Comparison of ENCODE assay signal across 21 cellular contexts in the genomic region with DNA sequence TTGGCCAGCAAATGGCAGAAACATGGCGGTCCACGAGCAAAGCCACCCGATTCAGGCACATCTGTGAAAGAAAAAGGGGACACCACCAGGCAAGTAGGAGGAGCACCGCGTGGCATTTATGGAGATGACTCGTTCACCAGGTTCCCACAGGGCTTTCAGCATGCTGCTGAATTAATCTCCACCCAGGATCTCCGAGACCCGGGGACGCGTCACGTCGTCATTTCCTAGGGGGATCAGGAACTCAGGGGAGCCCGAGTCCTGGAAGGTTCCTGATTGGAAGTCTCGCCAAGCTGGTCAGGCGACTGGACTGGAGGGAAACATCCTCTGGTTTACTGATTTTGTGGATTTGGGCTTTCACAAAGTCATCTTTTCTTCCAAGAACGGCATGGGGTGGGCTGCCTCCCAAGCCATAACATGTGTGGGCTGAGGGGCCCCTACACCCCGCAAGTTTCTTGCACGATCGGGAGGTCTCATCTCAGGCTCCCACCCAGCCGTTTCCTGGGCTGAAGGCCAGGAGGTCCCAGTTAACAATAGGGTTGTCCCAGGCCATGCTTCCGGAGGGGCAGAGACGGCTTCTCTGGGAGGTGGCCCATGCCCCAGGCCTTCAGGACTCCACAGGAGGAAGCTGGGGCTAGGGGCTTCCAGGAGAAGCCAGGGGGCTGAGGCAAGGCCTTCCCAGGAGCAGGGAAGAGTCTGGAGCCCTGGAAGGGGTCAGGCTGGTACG. TPM values are rescaled to one million over a fixed set of nuclear protein-coding genes. Genes with fewer than 3 reads are reported as not detected.
"Had no signal": no experiment of that assay in that cellular context is flagged by ENCODE, and none has a peak within 500 bp of the region (broad histone marks: within the 10 kb centered on the region; RNA-seq: fewer than 3 reads in every experiment).

No MANE protein-coding gene starts in this region.

- H3K4me3 ChIP-seq: breast epithelium, Peyer's patch had no signal

- H3K9me3 ChIP-seq: breast epithelium, Peyer's patch had no signal

- DNase-seq: activated CD4-positive, alpha-beta T cell treated with anti-CD3 and anti-CD28 coated beads for 4 hours; activated CD8-positive, alpha-beta memory T cell treated with anti-CD3 and anti-CD28 coated beads, Interleukin-2, amount 50 U/mL, for 4 hours; activated CD8-positive, alpha-beta T cell treated with anti-CD3 and anti-CD28 coated beads for 36 hours; activated effector memory CD4-positive, alpha-beta T cell treated with Interleukin-2 at 50 U/mL for 16 hours; activated naive CD4-positive, alpha-beta T cell; MM.1S; NCI-H1105 treated with DMSO at 0.1 percent for 48 hours; NCI-H1436 treated with DMSO at 0.1 percent for 48 hours; NCI-H187; NCI-H2081; NCI-H510A treated with DMSO at 0.1 percent for 48 hours; Peyer's patch; SHP77 treated with DMSO at 0.1 percent for 48 hours had no signal

- ATAC-seq: activated CD4-positive, CD25-positive, alpha-beta regulatory T cell treated with anti-CD3 and anti-CD28 coated beads, Interleukin-2, amount 50 U/mL, for 24 hours; activated CD8-positive, alpha-beta T cell treated with anti-CD3 and anti-CD28 coated beads for 36 hours had no signal

- H3K4me3 Mint-ChIP-seq: activated CD8-positive, alpha-beta T cell treated with anti-CD3 and anti-CD28 coated beads for 36 hours; activated naive CD4-positive, alpha-beta T cell treated with anti-CD3 and anti-CD28 coated beads, Interleukin-2, amount 50 U/mL, for 24 hours; activated T-helper 1 cell treated with anti-CD3 and anti-CD28 coated beads, Interleukin-12 subunit alpha, Interleukin-12 subunit beta, Interleukin-2, Interleukin-4 antibody, amounts not matched to agents 30 ng/mL and 10 ng/mL and 1 ng/mL, durations not matched to agents 14 hours and 24 hours and 36 hours; central memory CD8-positive, alpha-beta T cell; T-helper 1 cell treated with Interleukin-12 subunit alpha and Interleukin-12 subunit beta and Interleukin-4 antibody, amounts not matched to agents 30 μg/mL and 1 μg/mL, for 36 hours had no signal

- H3K36me3 Mint-ChIP-seq: activated naive CD4-positive, alpha-beta T cell treated with anti-CD3 and anti-CD28 coated beads, Interleukin-2, amount 50 U/mL, for 24 hours had no signal

- H3K27ac ChIP-seq: breast epithelium, Peyer's patch, RWPE1 had no signal

- H3K9me3 Mint-ChIP-seq: activated CD8-positive, alpha-beta T cell treated with anti-CD3 and anti-CD28 coated beads for 36 hours; activated naive CD4-positive, alpha-beta T cell treated with anti-CD3 and anti-CD28 coated beads, Interleukin-2, amount 50 U/mL, for 24 hours; activated T-helper 1 cell treated with anti-CD3 and anti-CD28 coated beads, Interleukin-12 subunit alpha, Interleukin-12 subunit beta, Interleukin-2, Interleukin-4 antibody, amounts not matched to agents 30 ng/mL and 10 ng/mL and 1 ng/mL, durations not matched to agents 14 hours and 24 hours and 36 hours; central memory CD8-positive, alpha-beta T cell; T-helper 1 cell treated with Interleukin-12 subunit alpha and Interleukin-12 subunit beta and Interleukin-4 antibody, amounts not matched to agents 30 μg/mL and 1 μg/mL, for 36 hours had no signal

- H3K27ac Mint-ChIP-seq: activated CD8-positive, alpha-beta T cell treated with anti-CD3 and anti-CD28 coated beads for 36 hours; activated naive CD4-positive, alpha-beta T cell treated with anti-CD3 and anti-CD28 coated beads, Interleukin-2, amount 50 U/mL, for 24 hours; activated T-helper 1 cell treated with anti-CD3 and anti-CD28 coated beads, Interleukin-12 subunit alpha, Interleukin-12 subunit beta, Interleukin-2, Interleukin-4 antibody, amounts not matched to agents 30 ng/mL and 10 ng/mL and 1 ng/mL, durations not matched to agents 14 hours and 24 hours and 36 hours; T-helper 1 cell treated with Interleukin-12 subunit alpha and Interleukin-12 subunit beta and Interleukin-4 antibody, amounts not matched to agents 30 μg/mL and 1 μg/mL, for 36 hours had no signal

- H3K27me3 ChIP-seq: breast epithelium, Peyer's patch had no signal

- H3K27me3 Mint-ChIP-seq: activated CD8-positive, alpha-beta T cell treated with anti-CD3 and anti-CD28 coated beads for 36 hours; activated naive CD4-positive, alpha-beta T cell treated with anti-CD3 and anti-CD28 coated beads, Interleukin-2, amount 50 U/mL, for 24 hours had no signal

- H3K4me1 ChIP-seq: breast epithelium, Peyer's patch had no signal

- H3K4me1 Mint-ChIP-seq: activated naive CD4-positive, alpha-beta T cell treated with anti-CD3 and anti-CD28 coated beads, Interleukin-2, amount 50 U/mL, for 24 hours; central memory CD8-positive, alpha-beta T cell had no signal

- H3K36me3 ChIP-seq: breast epithelium, Peyer's patch had no signal

RNA-seq across cellular contexts. Expression of a gene that starts 0.6 kb away (rescaled TPM):
- polyA plus RNA-seq: aorta had no signal
